Comparison of ENCODE assay signal across 1 cellular context in genomic region chr4:19739101-19739651, GRCh38.
A peak's percentile ranks its signal among the peaks of the same experiment; 100 is the strongest.
TF ChIP-seq lines count a peak whose summit lies in the region.

No MANE protein-coding gene starts in this region.

TF ChIP-seq in HEK293, 187 proteins besides CTCF, POLR2A, EP300 and RAD21 (continued from another document and continues in another):
- TF ChIP-seq ZBTB26 (tag by site-specific recombination; optimal IDR thresholded peaks at IDR 0.05): no peak
- TF ChIP-seq, protein P1, sequence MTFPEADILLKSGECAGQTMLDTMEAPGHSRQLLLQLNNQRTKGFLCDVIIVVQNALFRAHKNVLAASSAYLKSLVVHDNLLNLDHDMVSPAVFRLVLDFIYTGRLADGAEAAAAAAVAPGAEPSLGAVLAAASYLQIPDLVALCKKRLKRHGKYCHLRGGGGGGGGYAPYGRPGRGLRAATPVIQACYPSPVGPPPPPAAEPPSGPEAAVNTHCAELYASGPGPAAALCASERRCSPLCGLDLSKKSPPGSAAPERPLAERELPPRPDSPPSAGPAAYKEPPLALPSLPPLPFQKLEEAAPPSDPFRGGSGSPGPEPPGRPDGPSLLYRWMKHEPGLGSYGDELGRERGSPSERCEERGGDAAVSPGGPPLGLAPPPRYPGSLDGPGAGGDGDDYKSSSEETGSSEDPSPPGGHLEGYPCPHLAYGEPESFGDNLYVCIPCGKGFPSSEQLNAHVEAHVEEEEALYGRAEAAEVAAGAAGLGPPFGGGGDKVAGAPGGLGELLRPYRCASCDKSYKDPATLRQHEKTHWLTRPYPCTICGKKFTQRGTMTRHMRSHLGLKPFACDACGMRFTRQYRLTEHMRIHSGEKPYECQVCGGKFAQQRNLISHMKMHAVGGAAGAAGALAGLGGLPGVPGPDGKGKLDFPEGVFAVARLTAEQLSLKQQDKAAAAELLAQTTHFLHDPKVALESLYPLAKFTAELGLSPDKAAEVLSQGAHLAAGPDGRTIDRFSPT (tag by site-specific recombination; IDR thresholded peaks at IDR 0.05): peak; percentile 37; the same call in 1 of the 2 replicates
- no peak for TF ChIP-seq ZBTB8A (tag by site-specific recombination; IDR thresholded peaks at IDR 0.05)
- TF ChIP-seq, protein P2, sequence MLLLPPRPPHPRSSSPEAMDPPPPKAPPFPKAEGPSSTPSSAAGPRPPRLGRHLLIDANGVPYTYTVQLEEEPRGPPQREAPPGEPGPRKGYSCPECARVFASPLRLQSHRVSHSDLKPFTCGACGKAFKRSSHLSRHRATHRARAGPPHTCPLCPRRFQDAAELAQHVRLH (tag by site-specific recombination; IDR thresholded peaks at IDR 0.05): no peak
- no peak for TF ChIP-seq ZNF18 (tag by site-specific recombination; IDR thresholded peaks at IDR 0.05)
- no peak for TF ChIP-seq ZNF211 (tag by site-specific recombination; IDR thresholded peaks at IDR 0.05; ENCODE audit: low read depth)
- no peak for TF ChIP-seq HOXD13 (CRISPR knock-in tag; IDR thresholded peaks at IDR 0.05; ENCODE audit: borderline replicate concordance)
- TF ChIP-seq ZNF24 (tag by site-specific recombination; IDR thresholded peaks at IDR 0.05): no peak
- TF ChIP-seq, protein P3, sequence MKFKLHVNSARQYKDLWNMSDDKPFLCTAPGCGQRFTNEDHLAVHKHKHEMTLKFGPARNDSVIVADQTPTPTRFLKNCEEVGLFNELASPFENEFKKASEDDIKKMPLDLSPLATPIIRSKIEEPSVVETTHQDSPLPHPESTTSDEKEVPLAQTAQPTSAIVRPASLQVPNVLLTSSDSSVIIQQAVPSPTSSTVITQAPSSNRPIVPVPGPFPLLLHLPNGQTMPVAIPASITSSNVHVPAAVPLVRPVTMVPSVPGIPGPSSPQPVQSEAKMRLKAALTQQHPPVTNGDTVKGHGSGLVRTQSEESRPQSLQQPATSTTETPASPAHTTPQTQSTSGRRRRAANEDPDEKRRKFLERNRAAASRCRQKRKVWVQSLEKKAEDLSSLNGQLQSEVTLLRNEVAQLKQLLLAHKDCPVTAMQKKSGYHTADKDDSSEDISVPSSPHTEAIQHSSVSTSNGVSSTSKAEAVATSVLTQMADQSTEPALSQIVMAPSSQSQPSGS (tag by site-specific recombination; IDR thresholded peaks at IDR 0.05; ENCODE audit: low read depth): peak; percentile 73
- peak; percentile 57; the same call in 1 of the 2 replicates for TF ChIP-seq ZXDB (tag by site-specific recombination; IDR thresholded peaks at IDR 0.05)
- peak; percentile 58; the same call in 1 of the 2 replicates for TF ChIP-seq PRDM10 (tag by site-specific recombination; IDR thresholded peaks at IDR 0.05)
- no peak for TF ChIP-seq ZNF830 (tag by site-specific recombination; IDR thresholded peaks at IDR 0.05; ENCODE audit: low read depth)
- 0 out of 2 replicates have a peak, but pooled peaks have one; percentile 51 for TF ChIP-seq ZNF660 (tag by site-specific recombination; IDR thresholded peaks at IDR 0.05)
- TF ChIP-seq ZSCAN4 (tag by site-specific recombination; IDR thresholded peaks at IDR 0.05): no peak
- TF ChIP-seq ZNF138 (tag by site-specific recombination; IDR thresholded peaks at IDR 0.05; ENCODE audit: borderline replicate concordance): no peak
- TF ChIP-seq EGR2 (tag by site-specific recombination; IDR thresholded peaks at IDR 0.05; ENCODE audit: low read depth): no peak
- TF ChIP-seq, protein P4, sequence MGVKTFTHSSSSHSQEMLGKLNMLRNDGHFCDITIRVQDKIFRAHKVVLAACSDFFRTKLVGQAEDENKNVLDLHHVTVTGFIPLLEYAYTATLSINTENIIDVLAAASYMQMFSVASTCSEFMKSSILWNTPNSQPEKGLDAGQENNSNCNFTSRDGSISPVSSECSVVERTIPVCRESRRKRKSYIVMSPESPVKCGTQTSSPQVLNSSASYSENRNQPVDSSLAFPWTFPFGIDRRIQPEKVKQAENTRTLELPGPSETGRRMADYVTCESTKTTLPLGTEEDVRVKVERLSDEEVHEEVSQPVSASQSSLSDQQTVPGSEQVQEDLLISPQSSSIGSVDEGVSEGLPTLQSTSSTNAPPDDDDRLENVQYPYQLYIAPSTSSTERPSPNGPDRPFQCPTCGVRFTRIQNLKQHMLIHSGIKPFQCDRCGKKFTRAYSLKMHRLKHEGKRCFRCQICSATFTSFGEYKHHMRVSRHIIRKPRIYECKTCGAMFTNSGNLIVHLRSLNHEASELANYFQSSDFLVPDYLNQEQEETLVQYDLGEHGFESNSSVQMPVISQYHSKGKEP (tag by site-specific recombination; IDR thresholded peaks at IDR 0.05): peak; percentile 99
- no peak for TF ChIP-seq ZFP41 (tag by site-specific recombination; IDR thresholded peaks at IDR 0.05; ENCODE audit: borderline replicate concordance)
- TF ChIP-seq YY2 (tag by site-specific recombination; IDR thresholded peaks at IDR 0.05): no peak
- no peak for TF ChIP-seq ZNF114 (tag by site-specific recombination; IDR thresholded peaks at IDR 0.05)
- TF ChIP-seq ZNF837 (tag by site-specific recombination; IDR thresholded peaks at IDR 0.05): no peak
- no peak for TF ChIP-seq ZNF121 (tag by site-specific recombination; IDR thresholded peaks at IDR 0.05)
- TF ChIP-seq, protein P5, sequence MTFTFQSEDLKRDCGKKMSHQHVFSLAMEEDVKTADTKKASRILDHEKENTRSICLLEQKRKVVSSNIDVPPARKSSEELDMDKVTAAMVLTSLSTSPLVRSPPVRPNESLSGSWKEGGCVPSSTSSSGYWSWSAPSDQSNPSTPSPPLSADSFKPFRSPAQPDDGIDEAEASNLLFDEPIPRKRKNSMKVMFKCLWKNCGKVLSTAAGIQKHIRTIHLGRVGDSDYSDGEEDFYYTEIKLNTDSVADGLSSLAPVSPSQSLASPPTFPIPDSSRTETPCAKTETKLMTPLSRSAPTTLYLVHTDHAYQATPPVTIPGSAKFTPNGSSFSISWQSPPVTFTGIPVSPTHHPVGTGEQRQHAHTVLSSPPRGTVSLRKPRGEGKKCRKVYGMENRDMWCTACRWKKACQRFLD (tag by site-specific recombination; IDR thresholded peaks at IDR 0.05): no peak
- no peak for TF ChIP-seq ZNF433 (tag by site-specific recombination; IDR thresholded peaks at IDR 0.05; ENCODE audit: low read depth)
- no peak for TF ChIP-seq ZNF214 (tag by site-specific recombination; IDR thresholded peaks at IDR 0.05; ENCODE audit: borderline replicate concordance)
- TF ChIP-seq SCRT2 (tag by site-specific recombination; IDR thresholded peaks at IDR 0.05): no peak
- no peak for TF ChIP-seq KLF7 (tag by site-specific recombination; IDR thresholded peaks at IDR 0.05; ENCODE audit: borderline replicate concordance)
- TF ChIP-seq ZNF37A (tag by site-specific recombination; IDR thresholded peaks at IDR 0.05): no peak
- TF ChIP-seq ZNF404 (tag by site-specific recombination; IDR thresholded peaks at IDR 0.05): no peak
- TF ChIP-seq ZNF677 (tag by site-specific recombination; IDR thresholded peaks at IDR 0.05): no peak
- TF ChIP-seq ZNF350 (tag by site-specific recombination; IDR thresholded peaks at IDR 0.05): no peak
- TF ChIP-seq ZNF549 (tag by site-specific recombination; IDR thresholded peaks at IDR 0.05): no peak
- no peak for TF ChIP-seq ZNF777 (tag by site-specific recombination; IDR thresholded peaks at IDR 0.05; ENCODE audit: borderline replicate concordance)
- peak; percentile 36; the same call in 1 of the 2 replicates for TF ChIP-seq OSR2 (tag by site-specific recombination; IDR thresholded peaks at IDR 0.05)
- TF ChIP-seq ZIC2 (tag by site-specific recombination; IDR thresholded peaks at IDR 0.05): no peak
- no peak for TF ChIP-seq ZNF223 (tag by site-specific recombination; IDR thresholded peaks at IDR 0.05)
- TF ChIP-seq ZNF239 (tag by site-specific recombination; IDR thresholded peaks at IDR 0.05): no peak
- peak; percentile 66 for TF ChIP-seq SP7 (tag by site-specific recombination; IDR thresholded peaks at IDR 0.05)
- TF ChIP-seq ZNF776 (tag by site-specific recombination; IDR thresholded peaks at IDR 0.05; ENCODE audit: borderline replicate concordance): no peak
- no peak; the same call in 1 of the 2 replicates for TF ChIP-seq ZNF2 (tag by site-specific recombination; IDR thresholded peaks at IDR 0.05)
- no peak for TF ChIP-seq KLF8 (tag by site-specific recombination; IDR thresholded peaks at IDR 0.05)
- TF ChIP-seq, protein P6, sequence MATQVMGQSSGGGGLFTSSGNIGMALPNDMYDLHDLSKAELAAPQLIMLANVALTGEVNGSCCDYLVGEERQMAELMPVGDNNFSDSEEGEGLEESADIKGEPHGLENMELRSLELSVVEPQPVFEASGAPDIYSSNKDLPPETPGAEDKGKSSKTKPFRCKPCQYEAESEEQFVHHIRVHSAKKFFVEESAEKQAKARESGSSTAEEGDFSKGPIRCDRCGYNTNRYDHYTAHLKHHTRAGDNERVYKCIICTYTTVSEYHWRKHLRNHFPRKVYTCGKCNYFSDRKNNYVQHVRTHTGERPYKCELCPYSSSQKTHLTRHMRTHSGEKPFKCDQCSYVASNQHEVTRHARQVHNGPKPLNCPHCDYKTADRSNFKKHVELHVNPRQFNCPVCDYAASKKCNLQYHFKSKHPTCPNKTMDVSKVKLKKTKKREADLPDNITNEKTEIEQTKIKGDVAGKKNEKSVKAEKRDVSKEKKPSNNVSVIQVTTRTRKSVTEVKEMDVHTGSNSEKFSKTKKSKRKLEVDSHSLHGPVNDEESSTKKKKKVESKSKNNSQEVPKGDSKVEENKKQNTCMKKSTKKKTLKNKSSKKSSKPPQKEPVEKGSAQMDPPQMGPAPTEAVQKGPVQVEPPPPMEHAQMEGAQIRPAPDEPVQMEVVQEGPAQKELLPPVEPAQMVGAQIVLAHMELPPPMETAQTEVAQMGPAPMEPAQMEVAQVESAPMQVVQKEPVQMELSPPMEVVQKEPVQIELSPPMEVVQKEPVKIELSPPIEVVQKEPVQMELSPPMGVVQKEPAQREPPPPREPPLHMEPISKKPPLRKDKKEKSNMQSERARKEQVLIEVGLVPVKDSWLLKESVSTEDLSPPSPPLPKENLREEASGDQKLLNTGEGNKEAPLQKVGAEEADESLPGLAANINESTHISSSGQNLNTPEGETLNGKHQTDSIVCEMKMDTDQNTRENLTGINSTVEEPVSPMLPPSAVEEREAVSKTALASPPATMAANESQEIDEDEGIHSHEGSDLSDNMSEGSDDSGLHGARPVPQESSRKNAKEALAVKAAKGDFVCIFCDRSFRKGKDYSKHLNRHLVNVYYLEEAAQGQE (tag by site-specific recombination; IDR thresholded peaks at IDR 0.05): no peak
- no peak for TF ChIP-seq ZNF19 (tag by site-specific recombination; IDR thresholded peaks at IDR 0.05; ENCODE audit: low read depth)
- no peak for TF ChIP-seq ZNF354C (tag by site-specific recombination; IDR thresholded peaks at IDR 0.05; ENCODE audit: borderline replicate concordance, low read depth)
- TF ChIP-seq ZNF529 (tag by site-specific recombination; IDR thresholded peaks at IDR 0.05; ENCODE audit: insufficient replicate concordance): no peak
- TF ChIP-seq ZNF221 (tag by site-specific recombination; IDR thresholded peaks at IDR 0.05; ENCODE audit: borderline replicate concordance): no peak
